Comparison of ENCODE assay signal across 8 cellular contexts in genomic region chr10:88901610-88902327, GRCh38. TPM values are rescaled to one million over a fixed set of nuclear protein-coding genes. Genes with fewer than 3 reads are reported as not detected.
DNase-seq lines count a peak whose midpoint lies in the region; ATAC-seq lines count a peak whose summit lies in the region.

No MANE protein-coding gene starts in this region.

- H3K4me3 ChIP-seq in BLaER1 treated with 17β-estradiol and CSF1 and Interleukin-3, amounts not matched to agents 10 nM and 100 nM: 0 out of 20 replicates have a peak overlapping the region, but pooled peaks of 1 of the 10 experiments have one; percentile 4
- no peak overlapping the region for H3K4me3 ChIP-seq in neuronal stem cell (ENCODE audit: low read length in 2 of 2)

- no peak overlapping the region for H3K23ac ChIP-seq in neuronal stem cell (ENCODE audit: low read depth, low read length, poor library complexity)

- H3K18ac ChIP-seq in neuronal stem cell (ENCODE audit: low read length): no peak overlapping the region

- H4K20me1 ChIP-seq in BLaER1 treated with 17β-estradiol and CSF1 and Interleukin-3, amounts not matched to agents 10 nM and 100 nM: no peaks in the 10 kb centered on the region

- intact Hi-C loops in activated T-helper 1 cell treated with anti-CD3 and anti-CD28 coated beads, Interleukin-12 subunit alpha, Interleukin-12 subunit beta, Interleukin-2, Interleukin-4 antibody, amounts not matched to agents 30 ng/mL and 10 ng/mL and 1 ng/mL, durations not matched to agents 14 hours and 24 hours and 36 hours (cut with micrococcal nuclease): loop anchor here (1.0 to 10.0 kb wide), 7 partner anchors 21 to 627 kb away; partner anchors contain the start of gene STAMBPL1

- no peak overlapping the region for H3K14ac ChIP-seq in neuronal stem cell (ENCODE audit: low read length)

- H2AFZ ChIP-seq in neuronal stem cell (ENCODE audit: low read length): no peak overlapping the region

- H3K4ac ChIP-seq in neuronal stem cell (ENCODE audit: low read length): no peak overlapping the region

- ATAC-seq in GM19372 (IDR thresholded peaks at IDR 0.05; ENCODE audit: low read depth, unreplicated experiment) (peak; percentile 77), HG03280 (IDR thresholded peaks at IDR 0.05; ENCODE audit: unreplicated experiment) (peak; percentile 81)
- peak; percentile 95 for ATAC-seq in stimulated activated memory B cell treated with anti-CD40 and anti-IgM and Interleukin-4, amounts not matched to agents 10 μg/mL and 1 μg/mL and 100 μg/mL, for 72 hours

- peak overlapping the region; percentile 73 for H3K4me3 Mint-ChIP-seq in activated T-helper 1 cell treated with anti-CD3 and anti-CD28 coated beads, Interleukin-12 subunit alpha, Interleukin-12 subunit beta, Interleukin-2, Interleukin-4 antibody, amounts not matched to agents 30 ng/mL and 10 ng/mL and 1 ng/mL, durations not matched to agents 14 hours and 24 hours and 36 hours
- H3K4me3 Mint-ChIP-seq in stimulated activated memory B cell treated with anti-CD40 and anti-IgM and Interleukin-4, amounts not matched to agents 10 μg/mL and 1 μg/mL and 100 μg/mL, for 72 hours: peak overlapping the region; percentile 38

- no peak overlapping the region for H2BK15ac ChIP-seq in neuronal stem cell (ENCODE audit: low read length)

- no peak overlapping the region for H4K91ac ChIP-seq in neuronal stem cell (ENCODE audit: low read depth, low read length, poor library complexity)

- H3K4me1 Mint-ChIP-seq in activated T-helper 1 cell treated with anti-CD3 and anti-CD28 coated beads, Interleukin-12 subunit alpha, Interleukin-12 subunit beta, Interleukin-2, Interleukin-4 antibody, amounts not matched to agents 30 ng/mL and 10 ng/mL and 1 ng/mL, durations not matched to agents 14 hours and 24 hours and 36 hours (ENCODE audit: low read depth): peaks cover 64% of the 10 kb centered on the region
- peaks cover 56% of the 10 kb centered on the region for H3K4me1 Mint-ChIP-seq in stimulated activated memory B cell treated with anti-CD40 and anti-IgM and Interleukin-4, amounts not matched to agents 10 μg/mL and 1 μg/mL and 100 μg/mL, for 72 hours

- no peak for DNase-seq in activated T-helper 1 cell treated with anti-CD3 and anti-CD28 coated beads, Interleukin-12 subunit alpha, Interleukin-12 subunit beta, Interleukin-2, Interleukin-4 antibody, amounts not matched to agents 30 ng/mL and 10 ng/mL and 1 ng/mL, durations not matched to agents 14 hours and 24 hours and 36 hours (ENCODE audit: low spot score)
- no peak for DNase-seq in neuronal stem cell (ENCODE audit: low spot score)
- no peak for DNase-seq in stimulated activated CD4-positive, alpha-beta T cell treated with anti-CD3 and anti-CD28 coated beads, Interleukin-4, amount 100 ng/mL, for 24 hours
- DNase-seq in GOT3 (lab: John Stamatoyannopoulos, UW): no peak

- no peak overlapping the region for H2BK5ac ChIP-seq in neuronal stem cell (ENCODE audit: low read length)

- H3K9me3 Mint-ChIP-seq in activated T-helper 1 cell treated with anti-CD3 and anti-CD28 coated beads, Interleukin-12 subunit alpha, Interleukin-12 subunit beta, Interleukin-2, Interleukin-4 antibody, amounts not matched to agents 30 ng/mL and 10 ng/mL and 1 ng/mL, durations not matched to agents 14 hours and 24 hours and 36 hours: no peaks in the 10 kb centered on the region
- H3K9me3 Mint-ChIP-seq in stimulated activated memory B cell treated with anti-CD40 and anti-IgM and Interleukin-4, amounts not matched to agents 10 μg/mL and 1 μg/mL and 100 μg/mL, for 72 hours: no peaks in the 10 kb centered on the region

- H3K27ac ChIP-seq in BLaER1 treated with 17β-estradiol and CSF1 and Interleukin-3, amounts not matched to agents 10 nM and 100 nM: peak overlapping the region; percentile 13 to 88 (median 74); a peak in 19 of 22 replicates
- H3K27ac ChIP-seq in neuronal stem cell (replicated peaks; ENCODE audit: low read length): no peak overlapping the region

- H3K9me3 ChIP-seq in BLaER1 treated with 17β-estradiol and CSF1 and Interleukin-3, amounts not matched to agents 10 nM and 100 nM (replicated peaks in 1 of 11): no peaks in the 10 kb centered on the region
- no peaks in the 10 kb centered on the region for H3K9me3 ChIP-seq in neuronal stem cell (replicated peaks in 1 of 2; ENCODE audit: control insufficient read depth in 2 of 2, insufficient read depth in 1 of 2, low read depth in 1 of 2, low read length in 2 of 2)

- peaks cover 50% of the 10 kb centered on the region for H3K36me3 Mint-ChIP-seq in activated T-helper 1 cell treated with anti-CD3 and anti-CD28 coated beads, Interleukin-12 subunit alpha, Interleukin-12 subunit beta, Interleukin-2, Interleukin-4 antibody, amounts not matched to agents 30 ng/mL and 10 ng/mL and 1 ng/mL, durations not matched to agents 14 hours and 24 hours and 36 hours (ENCODE audit: low read depth)
- H3K36me3 Mint-ChIP-seq in stimulated activated memory B cell treated with anti-CD40 and anti-IgM and Interleukin-4, amounts not matched to agents 10 μg/mL and 1 μg/mL and 100 μg/mL, for 72 hours: peaks cover 37% of the 10 kb centered on the region

- peak overlapping the region; percentile 89 for H3K27ac Mint-ChIP-seq in activated T-helper 1 cell treated with anti-CD3 and anti-CD28 coated beads, Interleukin-12 subunit alpha, Interleukin-12 subunit beta, Interleukin-2, Interleukin-4 antibody, amounts not matched to agents 30 ng/mL and 10 ng/mL and 1 ng/mL, durations not matched to agents 14 hours and 24 hours and 36 hours
- peak overlapping the region; percentile 93 for H3K27ac Mint-ChIP-seq in stimulated activated memory B cell treated with anti-CD40 and anti-IgM and Interleukin-4, amounts not matched to agents 10 μg/mL and 1 μg/mL and 100 μg/mL, for 72 hours

- H2AK5ac ChIP-seq in neuronal stem cell (ENCODE audit: low read depth, low read length): no peak overlapping the region

- H3K27me3 Mint-ChIP-seq in activated T-helper 1 cell treated with anti-CD3 and anti-CD28 coated beads, Interleukin-12 subunit alpha, Interleukin-12 subunit beta, Interleukin-2, Interleukin-4 antibody, amounts not matched to agents 30 ng/mL and 10 ng/mL and 1 ng/mL, durations not matched to agents 14 hours and 24 hours and 36 hours (ENCODE audit: insufficient read depth): no peaks in the 10 kb centered on the region
- no peaks in the 10 kb centered on the region for H3K27me3 Mint-ChIP-seq in stimulated activated memory B cell treated with anti-CD40 and anti-IgM and Interleukin-4, amounts not matched to agents 10 μg/mL and 1 μg/mL and 100 μg/mL, for 72 hours

- WGBS in neuronal stem cell (ENCODE audit: extremely low coverage in 2 of 2, insufficient read length in 2 of 2, insufficient replicate concordance in 1 of 2), 2 donors: no CpG with 5 or more reads among the region's 3 CpGs

- no peaks in the 10 kb centered on the region for H3K79me1 ChIP-seq in neuronal stem cell (ENCODE audit: low read depth, low read length)

- H3K4me1 ChIP-seq in BLaER1 treated with 17β-estradiol and CSF1 and Interleukin-3, amounts not matched to agents 10 nM and 100 nM: peaks cover 7 to 69% (median 24%) of the 10 kb centered on the region in 10 experiments; a peak in 18 of 20 replicates
- H3K4me1 ChIP-seq in neuronal stem cell (ENCODE audit: control insufficient read depth in 2 of 2, insufficient read depth in 1 of 2, low read depth in 1 of 2, low read length in 2 of 2): no peaks in the 10 kb centered on the region

- H2BK120ac ChIP-seq in neuronal stem cell (ENCODE audit: low read depth, low read length): no peak overlapping the region

- H3K36me3 ChIP-seq in BLaER1 treated with 17β-estradiol and CSF1 and Interleukin-3, amounts not matched to agents 10 nM and 100 nM: peaks cover 0 to 35% (median 15%) of the 10 kb centered on the region in 11 experiments; a peak in 12 of 22 replicates
- no peaks in the 10 kb centered on the region for H3K36me3 ChIP-seq in neuronal stem cell (replicated peaks in 1 of 2; ENCODE audit: control insufficient read depth in 2 of 2, insufficient read depth in 2 of 2, low read length in 2 of 2)

- peak overlapping the region in 9 of 11 experiments; percentile 14 to 74 (median 60); a peak in 13 of 22 replicates for H3K9ac ChIP-seq in BLaER1 treated with 17β-estradiol and CSF1 and Interleukin-3, amounts not matched to agents 10 nM and 100 nM
- H3K9ac ChIP-seq in neuronal stem cell (ENCODE audit: low read depth, low read length, poor library complexity): no peak overlapping the region

- H4K8ac ChIP-seq in neuronal stem cell (ENCODE audit: low read depth, low read length): no peak overlapping the region

- no peaks in the 10 kb centered on the region for H3K27me3 ChIP-seq in BLaER1 treated with 17β-estradiol and CSF1 and Interleukin-3, amounts not matched to agents 10 nM and 100 nM
- no peaks in the 10 kb centered on the region for H3K27me3 ChIP-seq in neuronal stem cell (ENCODE audit: control insufficient read depth in 3 of 3, insufficient read depth in 3 of 3, low read depth in 1 of 3, low read length in 3 of 3)

- H2BK12ac ChIP-seq in neuronal stem cell (ENCODE audit: low read length): no peak overlapping the region

- H3K4me2 ChIP-seq in BLaER1 treated with 17β-estradiol and CSF1 and Interleukin-3, amounts not matched to agents 10 nM and 100 nM: peak overlapping the region in 9 of 11 experiments; percentile 22 to 92 (median 78); a peak in 18 of 22 replicates
- no peak overlapping the region for H3K4me2 ChIP-seq in neuronal stem cell (ENCODE audit: insufficient read depth, low read length, poor library complexity, severe bottlenecking)

RNA-seq across cellular contexts. Expression of gene STAMBPL1, which starts 21.7 kb away (rescaled TPM):
- total RNA-seq in activated T-helper 1 cell treated with anti-CD3 and anti-CD28 coated beads, Interleukin-12 subunit alpha, Interleukin-12 subunit beta, Interleukin-2, Interleukin-4 antibody, amounts not matched to agents 30 ng/mL and 10 ng/mL and 1 ng/mL, durations not matched to agents 14 hours and 24 hours and 36 hours: 36.1 and 37.5 TPM in 2 replicates
- polyA plus RNA-seq in neuronal stem cell (2013, experiment 1 of 2): 0.82 TPM
- polyA plus RNA-seq in neuronal stem cell (2013, experiment 2 of 2): 0.61 TPM

RNA-seq across cellular contexts. Expression of gene ANKRD22, which starts 50.1 kb away (rescaled TPM):
- total RNA-seq in activated T-helper 1 cell treated with anti-CD3 and anti-CD28 coated beads, Interleukin-12 subunit alpha, Interleukin-12 subunit beta, Interleukin-2, Interleukin-4 antibody, amounts not matched to agents 30 ng/mL and 10 ng/mL and 1 ng/mL, durations not matched to agents 14 hours and 24 hours and 36 hours: 0.16 TPM in 1 of 2 replicates, not detected in the other
- not detected for polyA plus RNA-seq in neuronal stem cell (2013, experiment 1 of 2)
- polyA plus RNA-seq in neuronal stem cell (2013, experiment 2 of 2): not detected

RNA-seq across cellular contexts. Expression of gene ACTA2, which starts 50.8 kb away (rescaled TPM):
- total RNA-seq in activated T-helper 1 cell treated with anti-CD3 and anti-CD28 coated beads, Interleukin-12 subunit alpha, Interleukin-12 subunit beta, Interleukin-2, Interleukin-4 antibody, amounts not matched to agents 30 ng/mL and 10 ng/mL and 1 ng/mL, durations not matched to agents 14 hours and 24 hours and 36 hours: 10.9 and 12.2 TPM in 2 replicates
- 115 TPM for polyA plus RNA-seq in neuronal stem cell (2013, experiment 1 of 2)
- 108 TPM for polyA plus RNA-seq in neuronal stem cell (2013, experiment 2 of 2)
